Comparison of ENCODE assay signal across 1 cellular context in the genomic region with DNA sequence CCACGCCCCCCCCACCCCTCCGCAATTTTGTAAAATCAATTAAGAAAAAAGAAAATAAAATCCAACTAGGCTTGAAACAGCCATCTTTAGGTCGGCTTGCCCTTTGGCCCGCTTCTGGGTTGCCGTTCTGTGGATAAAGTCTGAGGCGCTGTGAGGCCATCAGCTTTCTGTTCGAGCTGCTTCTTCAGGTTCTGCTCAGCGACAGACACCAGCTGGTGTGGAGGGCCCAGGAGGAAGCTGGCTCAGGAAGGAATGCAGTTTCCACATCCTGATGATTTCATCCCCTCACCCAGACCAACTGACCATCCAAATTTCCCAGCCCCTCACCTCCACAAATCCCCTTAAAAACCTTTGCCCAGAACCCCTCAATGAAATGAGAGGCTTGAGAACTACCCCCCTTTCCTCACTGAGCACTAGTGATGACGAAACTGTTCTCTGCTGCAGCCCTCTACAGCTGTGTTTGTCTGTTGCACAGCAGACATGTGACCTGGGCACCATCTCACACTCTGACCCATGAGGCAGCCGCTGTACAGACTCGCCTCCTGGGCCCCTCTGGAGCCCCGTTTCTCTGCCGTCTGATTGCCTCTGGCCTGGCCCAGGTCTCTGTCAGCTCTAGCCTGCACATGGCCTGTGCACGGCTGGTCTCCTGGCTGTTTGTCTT.
TF ChIP-seq lines count a peak whose summit lies in the region.

No MANE protein-coding gene starts in this region.

TF ChIP-seq in GM23338, 12 proteins besides CTCF, POLR2A, EP300 and RAD21 (continued from another document):
- TF ChIP-seq, protein P1, sequence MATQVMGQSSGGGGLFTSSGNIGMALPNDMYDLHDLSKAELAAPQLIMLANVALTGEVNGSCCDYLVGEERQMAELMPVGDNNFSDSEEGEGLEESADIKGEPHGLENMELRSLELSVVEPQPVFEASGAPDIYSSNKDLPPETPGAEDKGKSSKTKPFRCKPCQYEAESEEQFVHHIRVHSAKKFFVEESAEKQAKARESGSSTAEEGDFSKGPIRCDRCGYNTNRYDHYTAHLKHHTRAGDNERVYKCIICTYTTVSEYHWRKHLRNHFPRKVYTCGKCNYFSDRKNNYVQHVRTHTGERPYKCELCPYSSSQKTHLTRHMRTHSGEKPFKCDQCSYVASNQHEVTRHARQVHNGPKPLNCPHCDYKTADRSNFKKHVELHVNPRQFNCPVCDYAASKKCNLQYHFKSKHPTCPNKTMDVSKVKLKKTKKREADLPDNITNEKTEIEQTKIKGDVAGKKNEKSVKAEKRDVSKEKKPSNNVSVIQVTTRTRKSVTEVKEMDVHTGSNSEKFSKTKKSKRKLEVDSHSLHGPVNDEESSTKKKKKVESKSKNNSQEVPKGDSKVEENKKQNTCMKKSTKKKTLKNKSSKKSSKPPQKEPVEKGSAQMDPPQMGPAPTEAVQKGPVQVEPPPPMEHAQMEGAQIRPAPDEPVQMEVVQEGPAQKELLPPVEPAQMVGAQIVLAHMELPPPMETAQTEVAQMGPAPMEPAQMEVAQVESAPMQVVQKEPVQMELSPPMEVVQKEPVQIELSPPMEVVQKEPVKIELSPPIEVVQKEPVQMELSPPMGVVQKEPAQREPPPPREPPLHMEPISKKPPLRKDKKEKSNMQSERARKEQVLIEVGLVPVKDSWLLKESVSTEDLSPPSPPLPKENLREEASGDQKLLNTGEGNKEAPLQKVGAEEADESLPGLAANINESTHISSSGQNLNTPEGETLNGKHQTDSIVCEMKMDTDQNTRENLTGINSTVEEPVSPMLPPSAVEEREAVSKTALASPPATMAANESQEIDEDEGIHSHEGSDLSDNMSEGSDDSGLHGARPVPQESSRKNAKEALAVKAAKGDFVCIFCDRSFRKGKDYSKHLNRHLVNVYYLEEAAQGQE (IDR thresholded peaks at IDR 0.05; ENCODE audit: unreplicated experiment), result no peak
- no peak for TF ChIP-seq EZH2phosphoT487 (IDR thresholded peaks at IDR 0.05; ENCODE audit: unreplicated experiment)
- TF ChIP-seq ZNF331 (CRISPR knock-in tag; IDR thresholded peaks at IDR 0.05; ENCODE audit: low read depth), result no peak
- TF ChIP-seq EZH2 (IDR thresholded peaks at IDR 0.05; ENCODE audit: low read depth, unreplicated experiment), result no peak
- no peak for TF ChIP-seq CREB1 (CRISPR knock-in tag; IDR thresholded peaks at IDR 0.05; ENCODE audit: low read depth)
- no peak for TF ChIP-seq ZNF114 (CRISPR knock-in tag; IDR thresholded peaks at IDR 0.05)
- TF ChIP-seq, protein P2, sequence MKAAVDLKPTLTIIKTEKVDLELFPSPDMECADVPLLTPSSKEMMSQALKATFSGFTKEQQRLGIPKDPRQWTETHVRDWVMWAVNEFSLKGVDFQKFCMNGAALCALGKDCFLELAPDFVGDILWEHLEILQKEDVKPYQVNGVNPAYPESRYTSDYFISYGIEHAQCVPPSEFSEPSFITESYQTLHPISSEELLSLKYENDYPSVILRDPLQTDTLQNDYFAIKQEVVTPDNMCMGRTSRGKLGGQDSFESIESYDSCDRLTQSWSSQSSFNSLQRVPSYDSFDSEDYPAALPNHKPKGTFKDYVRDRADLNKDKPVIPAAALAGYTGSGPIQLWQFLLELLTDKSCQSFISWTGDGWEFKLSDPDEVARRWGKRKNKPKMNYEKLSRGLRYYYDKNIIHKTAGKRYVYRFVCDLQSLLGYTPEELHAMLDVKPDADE (IDR thresholded peaks at IDR 0.05), result no peak
